In genomic region chr7:106143711-106144347, GRCh38 we compare ENCODE assay signal across 22 cellular contexts. TPM values are rescaled to one million over a fixed set of nuclear protein-coding genes. Genes with fewer than 3 reads are reported as not detected.
DNase-seq lines count a peak whose midpoint lies in the region; ATAC-seq and TF ChIP-seq lines count a peak whose summit lies in the region.
"Had no signal": no experiment of that assay in that cellular context is flagged by ENCODE, and none has a peak within 500 bp of the region (broad histone marks: within the 10 kb centered on the region; RNA-seq: fewer than 3 reads in every experiment).

No MANE protein-coding gene starts in this region.

- H3K36me3 ChIP-seq in mesendoderm (ENCODE audit: control insufficient read depth, insufficient read depth, low read length): no peaks in the 10 kb centered on the region
- no peaks in the 10 kb centered on the region for H3K36me3 ChIP-seq in effector memory CD4-positive, alpha-beta T cell (ENCODE audit: control insufficient read depth, insufficient read depth, low read length)
- H3K36me3 ChIP-seq: breast epithelium, spleen, thyroid gland had no signal

- DNase-seq in DMS 273 (lab: John Stamatoyannopoulos, UW; ENCODE audit: unreplicated experiment) (peak; percentile 71), DMS 273 treated with DMSO at 0.1 percent for 48 hours (lab: John Stamatoyannopoulos, UW) (no peak), NCI-H82 treated with DMSO at 0.1 percent for 48 hours (lab: John Stamatoyannopoulos, UW; ENCODE audit: unreplicated experiment) (peak; percentile 89), mesendoderm (peak; percentile 31), KBM-7 (no peak)
- no peak for DNase-seq in effector memory CD4-positive, alpha-beta T cell
- DNase-seq: activated B cell treated with CpG ODN at 0.5 μM for 24 hours, cortex of kidney, DMS153, foreskin keratinocyte, HFFc6, kidney glomerular epithelial cell, NCI-H1417, psoas muscle, SHP77, spleen, T-helper 17 cell, thyroid gland had no signal

- no CpG with 5 or more reads among the region's 10 CpGs for WGBS in mesendoderm (ENCODE audit: extremely low coverage, insufficient coverage, low lambda C conversion rate)

- H2BK5ac ChIP-seq in mesendoderm (ENCODE audit: low read length): no peak overlapping the region

- no peak overlapping the region for H3K9ac ChIP-seq in mesendoderm (ENCODE audit: low read length)

- H4K8ac ChIP-seq in mesendoderm (ENCODE audit: low read depth, low read length): no peak overlapping the region

- no peaks in the 10 kb centered on the region for H3K79me1 ChIP-seq in mesendoderm (ENCODE audit: low read length)

- H3K4me3 ChIP-seq in mesendoderm (ENCODE audit: low read length): no peak overlapping the region
- no peak overlapping the region for H3K4me3 ChIP-seq in effector memory CD4-positive, alpha-beta T cell (ENCODE audit: insufficient read depth, low read depth, low read length, poor library complexity, severe bottlenecking)
- H3K4me3 ChIP-seq: breast epithelium, psoas muscle, spleen, thyroid gland had no signal

- H3K79me2 ChIP-seq in mesendoderm (ENCODE audit: control insufficient read depth, insufficient read depth, low read length): no peaks in the 10 kb centered on the region

- H3K27ac ChIP-seq in mesendoderm (ENCODE audit: low read depth, low read length): no peak overlapping the region
- no peak overlapping the region for H3K27ac ChIP-seq in effector memory CD4-positive, alpha-beta T cell (ENCODE audit: insufficient read depth, low read length, poor library complexity, severe bottlenecking)
- H3K27ac ChIP-seq: 22Rv1, breast epithelium, foreskin keratinocyte, psoas muscle, spleen, thyroid gland had no signal

- no peaks in the 10 kb centered on the region for H3K9me3 ChIP-seq in effector memory CD4-positive, alpha-beta T cell (ENCODE audit: control insufficient read depth, low read length)
- H3K9me3 ChIP-seq: breast epithelium, psoas muscle, spleen, thyroid gland had no signal

- H3K27me3 ChIP-seq in mesendoderm (ENCODE audit: insufficient read depth, low read length, poor library complexity): no peaks in the 10 kb centered on the region
- H3K27me3 ChIP-seq in effector memory CD4-positive, alpha-beta T cell (replicated peaks; ENCODE audit: control insufficient read depth, insufficient read depth, low read length, poor library complexity, severe bottlenecking): no peaks in the 10 kb centered on the region
- H3K27me3 ChIP-seq: breast epithelium, spleen, thyroid gland had no signal

- no peak overlapping the region for H2AK5ac ChIP-seq in mesendoderm (ENCODE audit: low read length)

- H3K56ac ChIP-seq in mesendoderm (ENCODE audit: low read length): no peak overlapping the region

- no peak for ATAC-seq in GM19455 (IDR thresholded peaks at IDR 0.05; ENCODE audit: unreplicated experiment)
- ATAC-seq: foreskin keratinocyte, psoas muscle, T-helper 17 cell had no signal

- H2BK15ac ChIP-seq in mesendoderm (replicated peaks; ENCODE audit: low read depth): no peak overlapping the region

- H3K18ac ChIP-seq in mesendoderm (ENCODE audit: low read length): no peak overlapping the region

- peak; percentile 18 for TF ChIP-seq CTCF in GM12873 (IDR thresholded peaks at IDR 0.05; ENCODE audit: insufficient read depth, low read depth, low read length, missing control alignments)

- peaks cover 2% of the 10 kb centered on the region for H3K4me1 ChIP-seq in mesendoderm (ENCODE audit: control insufficient read depth, low read depth, low read length)
- no peaks in the 10 kb centered on the region for H3K4me1 ChIP-seq in effector memory CD4-positive, alpha-beta T cell (ENCODE audit: control insufficient read depth, insufficient read depth, low read length, poor library complexity, severe bottlenecking)
- H3K4me1 ChIP-seq: breast epithelium, foreskin keratinocyte, spleen had no signal

- H3K4me2 ChIP-seq in mesendoderm (ENCODE audit: low read length): no peak overlapping the region

- in situ Hi-C loops in KBM-7 (cut with MboI; ENCODE audit: low pct_unique_long_range_greater_than_20kb, low sequenced_read_pairs): no loop called here

- no peak overlapping the region for H3K23ac ChIP-seq in mesendoderm (ENCODE audit: low read length)

- H4K5ac ChIP-seq in mesendoderm (ENCODE audit: low read length): no peak overlapping the region

- H2BK120ac ChIP-seq in mesendoderm (ENCODE audit: low read depth, low read length): no peak overlapping the region

- H3K4ac ChIP-seq in mesendoderm (ENCODE audit: low read depth, low read length): no peak overlapping the region

RNA-seq across cellular contexts. Expression of gene SYPL1, which starts 31.7 kb away (rescaled TPM):
- 62.6 TPM for polyA plus RNA-seq in mesendoderm (2013, experiment 1 of 2)
- polyA plus RNA-seq in mesendoderm (2013, experiment 2 of 2): 61.6 TPM

Comparison
In these comparisons a context has a peak if more than half of its experiments do, and no peak if none do; other contexts are left out.
1. DNase-seq: peak in DMS 273 (single experiment), NCI-H82 treated with DMSO at 0.1 percent for 48 hours (single experiment) and mesendoderm (single experiment); none in DMS 273 treated with DMSO at 0.1 percent for 48 hours (single experiment), effector memory CD4-positive, alpha-beta T cell (0 of 3) and KBM-7 (single experiment).